ENCODE assay signal across 1 cellular context in genomic region chr7:36684951-36685350, GRCh38.
TF ChIP-seq lines count a peak whose summit lies in the region.

No MANE protein-coding gene starts in this region.

TF ChIP-seq in endothelial cell of umbilical vein, 7 proteins besides CTCF, POLR2A, EP300 and RAD21:
- no peak for TF ChIP-seq JUN (IDR thresholded peaks at IDR 0.05; ENCODE audit: borderline replicate concordance, insufficient read depth, insufficient read length, low read depth)
- no peak for TF ChIP-seq EZH2 (IDR thresholded peaks at IDR 0.05; ENCODE audit: borderline replicate concordance, low read depth, low read length, severe bottlenecking)
- TF ChIP-seq POLR2AphosphoS5 (IDR thresholded peaks at IDR 0.05; ENCODE audit: insufficient read depth, low read depth, low read length), result no peak
- peak; percentile 32 for TF ChIP-seq GATA2 (IDR thresholded peaks at IDR 0.05; ENCODE audit: insufficient read depth, insufficient read length, low read depth, low read length)
- TF ChIP-seq MYC (IDR thresholded peaks at IDR 0.05; ENCODE audit: low read depth, low read length), result no peak
